20 cellular contexts compared by ENCODE assay signal in the genomic region with DNA sequence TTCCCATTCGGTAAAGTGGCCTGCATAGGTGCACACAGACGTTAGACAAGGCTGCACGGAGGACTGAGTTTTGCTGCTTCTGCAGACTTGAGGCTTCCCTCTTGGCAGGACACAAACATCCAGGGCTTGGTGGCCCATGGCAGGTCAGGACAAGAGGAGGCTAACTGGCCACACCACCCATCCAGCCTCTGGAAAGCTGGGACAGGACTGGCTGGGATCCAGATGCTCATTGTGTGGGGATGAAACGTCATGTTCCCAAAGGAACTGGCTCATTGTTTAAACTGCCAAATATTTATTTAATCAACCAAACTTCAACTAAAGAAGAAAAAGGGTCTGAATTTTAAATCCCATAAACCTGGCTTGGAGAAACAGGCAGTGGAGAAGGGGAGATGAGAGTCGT.
DNase-seq lines count a peak whose midpoint lies in the region; ATAC-seq and TF ChIP-seq lines count a peak whose summit lies in the region.
"Had no signal": no experiment of that assay in that cellular context is flagged by ENCODE, and none has a peak within 500 bp of the region (broad histone marks: within the 10 kb centered on the region; RNA-seq: fewer than 3 reads in every experiment).

No MANE protein-coding gene starts in this region.

- no peak overlapping the region for H3K9ac ChIP-seq in trophoblast cell (ENCODE audit: low read length)

- H3K79me1 ChIP-seq in trophoblast cell (ENCODE audit: low read length): peaks cover 5% of the 10 kb centered on the region

- no peaks in the 10 kb centered on the region for H3K79me2 ChIP-seq in trophoblast cell (ENCODE audit: control insufficient read depth, insufficient read depth, low read length, poor library complexity)

- DNase-seq in Ammon's horn (ENCODE audit: low spot score): peak; percentile 25
- peak; percentile 75 for DNase-seq in dermis blood vessel endothelial cell
- peak; percentile 52 to 78 for DNase-seq in heart right ventricle
- DNase-seq in trophoblast cell: no peak
- no peak for DNase-seq in NCI-H146 treated with DMSO at 0.1 percent for 48 hours (lab: John Stamatoyannopoulos, UW; ENCODE audit: unreplicated experiment)
- DNase-seq in tibial nerve (ENCODE audit: low spot score in 2 of 2): no peak
- no peak for DNase-seq in stimulated activated naive CD8-positive, alpha-beta T cell treated with anti-CD3 and anti-CD28 coated beads, Interleukin-15, Interleukin-2, amounts not matched to agents 100 U/mL and 50 U/mL, for 24 hours
- no peak for DNase-seq in NCI-H748 (lab: John Stamatoyannopoulos, UW; ENCODE audit: unreplicated experiment)
- DNase-seq: activated CD4-positive, CD25-positive, alpha-beta regulatory T cell treated with anti-CD3 and anti-CD28 coated beads, Interleukin-2, amount 50 U/mL, for 72 hours; activated CD8-positive, alpha-beta T cell treated with anti-CD3 and anti-CD28 coated beads for 36 hours; activated T-cell treated with anti-CD3 and anti-CD28 coated beads, Interleukin-2, amount 50 U/mL, for 1 hour; Calu3; central memory CD4-positive, alpha-beta T cell; NCI-H1105; NCI-H2081 treated with DMSO at 0.1 percent for 48 hours; SIG-M5; spleen; stimulated activated CD4-positive, alpha-beta T cell treated with anti-CD3 and anti-CD28 coated beads, Interleukin-4, amount 100 ng/mL, for 1 hour; stimulated activated naive CD4-positive, alpha-beta T cell treated with Interleukin-2 at 50 U/mL for 16 hours; transverse colon had no signal

- no peak overlapping the region for H2AFZ ChIP-seq in trophoblast cell (ENCODE audit: insufficient read depth, low read length, poor library complexity)

- H3K4me3 ChIP-seq in heart right ventricle (no peak overlapping the region), trophoblast cell (ENCODE audit: low read depth, low read length) (no peak overlapping the region), tibial nerve (no peak overlapping the region)
- H3K4me3 ChIP-seq: spleen, transverse colon had no signal

- H3K23ac ChIP-seq in trophoblast cell (ENCODE audit: low read length): no peak overlapping the region

- H3K27me3 ChIP-seq in heart right ventricle (no peaks in the 10 kb centered on the region), trophoblast cell (ENCODE audit: insufficient read depth, low read length) (no peaks in the 10 kb centered on the region), tibial nerve (no peaks in the 10 kb centered on the region)
- H3K27me3 ChIP-seq: spleen, transverse colon had no signal

- no peak overlapping the region for H3K4me2 ChIP-seq in trophoblast cell (ENCODE audit: low read length)

- intact Hi-C loops in heart right ventricle (cut with DNase I): loop anchor here in 4 of 10 donors (5.0 kb wide), 5 partner anchors 36 to 399 kb away; no protein-coding TSS in a partner anchor

- H2BK12ac ChIP-seq in trophoblast cell (ENCODE audit: low read length): peak overlapping the region; percentile 68

- no peak overlapping the region for H2BK120ac ChIP-seq in trophoblast cell (ENCODE audit: insufficient read depth, low read length, poor library complexity)

- peak overlapping the region in 7 of 10 donors; percentile 44 to 83 (median 75) for H3K27ac ChIP-seq in heart right ventricle
- H3K27ac ChIP-seq in trophoblast cell (ENCODE audit: low read depth, low read length): no peak overlapping the region
- H3K27ac ChIP-seq in tibial nerve: peak overlapping the region in 1 of 4 donors; percentile 3

- H3K4ac ChIP-seq in trophoblast cell (ENCODE audit: low read depth, low read length): no peak overlapping the region

- H3K9me3 ChIP-seq in heart right ventricle (peaks cover 0 to 3% (median 0%) of the 10 kb centered on the region in 11 donors), trophoblast cell (ENCODE audit: insufficient read depth, low read depth, low read length) (peaks cover 3% of the 10 kb centered on the region), tibial nerve (peaks cover 0 to 12% (median 0%) of the 10 kb centered on the region in 4 donors)
- H3K9me3 ChIP-seq: transverse colon had no signal

- H3K18ac ChIP-seq in trophoblast cell (ENCODE audit: low read length): no peak overlapping the region

- H3K36me3 ChIP-seq in heart right ventricle: peaks cover 0 to 4% (median 0%) of the 10 kb centered on the region in 9 donors
- H3K36me3 ChIP-seq in trophoblast cell (ENCODE audit: control insufficient read depth in 1 of 2, insufficient read depth in 2 of 2, low read length in 2 of 2): no peaks in the 10 kb centered on the region
- peaks cover 0 to 18% (median 0%) of the 10 kb centered on the region in 3 donors for H3K36me3 ChIP-seq in tibial nerve
- H3K36me3 ChIP-seq: transverse colon had no signal

- no peak overlapping the region for H2AK5ac ChIP-seq in trophoblast cell (ENCODE audit: low read length)

- TF ChIP-seq CTCF in heart right ventricle (IDR thresholded peaks at IDR 0.05): no peak
- no peak for TF ChIP-seq CTCF in tibial nerve (IDR thresholded peaks at IDR 0.05)

- no peak overlapping the region for H2BK5ac ChIP-seq in trophoblast cell (ENCODE audit: low read depth, low read length, poor library complexity)

- WGBS in heart right ventricle, 2 donors: 37 to 40% methylated on average over 5 of the region's 5 CpGs
- WGBS in trophoblast cell (ENCODE audit: extremely low coverage, insufficient coverage, insufficient read length): no CpG with 5 or more reads among the region's 5 CpGs
- WGBS in tibial nerve, 2 donors: 53 to 72% methylated on average over 5 of the region's 5 CpGs

- no peak overlapping the region for H3K14ac ChIP-seq in trophoblast cell (ENCODE audit: low read length)

- H4K8ac ChIP-seq in trophoblast cell (ENCODE audit: low read depth, low read length): no peak overlapping the region

- no peak for TF ChIP-seq EP300 in tibial nerve (IDR thresholded peaks at IDR 0.05)

- peak in 7 of 8 donors; percentile 50 to 88 (median 79) for ATAC-seq in heart right ventricle
- no peak for ATAC-seq in stimulated activated naive CD8-positive, alpha-beta T cell treated with anti-CD3 and anti-CD28 coated beads, Interleukin-15, Interleukin-2, amounts not matched to agents 100 U/mL and 50 U/mL, for 24 hours
- ATAC-seq: activated CD8-positive, alpha-beta T cell treated with anti-CD3 and anti-CD28 coated beads for 36 hours had no signal

- H4K12ac ChIP-seq in trophoblast cell (ENCODE audit: low read depth, low read length): no peak overlapping the region

- H4K91ac ChIP-seq in trophoblast cell (ENCODE audit: low read depth, low read length): no peak overlapping the region

- H3K4me1 ChIP-seq in heart right ventricle (peaks cover 3 to 43% (median 22%) of the 10 kb centered on the region in 9 donors), trophoblast cell (ENCODE audit: control insufficient read depth in 1 of 2, insufficient read depth in 2 of 2, low read length in 2 of 2) (no peaks in the 10 kb centered on the region), tibial nerve (peaks cover 0 to 5% (median 4%) of the 10 kb centered on the region in 4 donors)

- TF ChIP-seq POLR2A in tibial nerve (IDR thresholded peaks at IDR 0.05): no peak

Comparison
In these comparisons a context has a peak if more than half of its experiments do, and no peak if none do; other contexts are left out.
1. DNase-seq: peak in Ammon's horn (single experiment), dermis blood vessel endothelial cell (single experiment) and heart right ventricle (2 of 2); none in trophoblast cell (0 of 2), NCI-H146 treated with DMSO at 0.1 percent for 48 hours (single experiment), tibial nerve (0 of 2), stimulated activated naive CD8-positive, alpha-beta T cell treated with anti-CD3 and anti-CD28 coated beads, Interleukin-15, Interleukin-2, amounts not matched to agents 100 U/mL and 50 U/mL, for 24 hours (single experiment) and NCI-H748 (single experiment).